ENCODE assay signal across 15 cellular contexts in genomic region chr15:35307026-35307425, GRCh38.
A peak's percentile ranks its signal among the peaks of the same experiment; 100 is the strongest.
DNase-seq lines count a peak whose midpoint lies in the region; ATAC-seq, FAIRE-seq and TF ChIP-seq lines count a peak whose summit lies in the region.
"Had no signal": no experiment of that assay in that cellular context is flagged by ENCODE, and none has a peak within 500 bp of the region (broad histone marks: within the 10 kb centered on the region; RNA-seq: fewer than 3 reads in every experiment).

No MANE protein-coding gene starts in this region.

- WGBS in K562 (ENCODE audit: insufficient coverage, low coverage, missing lambda C conversion rate) = 46% methylated on average over 1 of the region's 1 CpG
- WGBS in sigmoid colon, 2 donors = 10 to 58% methylated on average over 1 of the region's 1 CpG

- TF ChIP-seq POLR2A in HCT116 (IDR thresholded peaks at IDR 0.05; ENCODE audit: borderline replicate concordance, extremely low read depth, insufficient read depth, insufficient read length) = no peak
- TF ChIP-seq POLR2A in K562 (conservative IDR thresholded peaks at IDR 0.05) = no peak
- TF ChIP-seq POLR2A in sigmoid colon (IDR thresholded peaks at IDR 0.05) = no peak

- peaks cover 19 to 28% of the 10 kb centered on the region in 2 experiments for H3K4me1 ChIP-seq in HCT116 (ENCODE audit: control insufficient read depth in 1 of 2, insufficient read depth in 2 of 2, low read length in 2 of 2)
- peaks cover 0 to 25% of the 10 kb centered on the region in 2 experiments; a peak in 3 of 5 replicates for H3K4me1 ChIP-seq in K562 (replicated peaks in 1 of 2; ENCODE audit: control insufficient read depth in 2 of 2, insufficient read depth in 2 of 2, low read length in 2 of 2)
- H3K4me1 ChIP-seq in keratinocyte (ENCODE audit: control insufficient read depth, extremely low read depth, insufficient read depth, low read length) = peaks cover 27% of the 10 kb centered on the region
- H3K4me1 ChIP-seq in sigmoid colon = peaks cover 0 to 78% (median 62%) of the 10 kb centered on the region in 4 donors

- no peak for FAIRE-seq in K562 (lab: Jason Lieb, UNC)
- no peak for FAIRE-seq in keratinocyte (lab: Jason Lieb, UNC)
- FAIRE-seq: RCC 7860 had no signal

- no peaks in the 10 kb centered on the region for H3K36me3 ChIP-seq in HCT116 (ENCODE audit: control insufficient read depth in 1 of 2, insufficient read depth in 2 of 2, low read length in 2 of 2)
- no peaks in the 10 kb centered on the region for H3K36me3 ChIP-seq in K562 (ENCODE audit: control insufficient read depth, insufficient read depth, low read length)
- no peaks in the 10 kb centered on the region for H3K36me3 ChIP-seq in keratinocyte (ENCODE audit: control insufficient read depth in 2 of 2, extremely low read depth in 1 of 2, insufficient read depth in 2 of 2, low read length in 2 of 2)
- no peaks in the 10 kb centered on the region for H3K36me3 ChIP-seq in sigmoid colon
- H3K36me3 ChIP-seq: upper lobe of right lung had no signal

- TF ChIP-seq CTCF in HCT116 (IDR thresholded peaks at IDR 0.05 in 2 of 3, conservative IDR thresholded peaks at IDR 0.05 in 1 of 3; ENCODE audit: borderline replicate concordance in 1 of 3, insufficient read depth in 1 of 3, low read depth in 2 of 3, low read length in 2 of 3) = no peak
- TF ChIP-seq CTCF in K562 (IDR thresholded peaks at IDR 0.05 in 2 of 3, conservative IDR thresholded peaks at IDR 0.05 in 1 of 3; ENCODE audit: insufficient read depth in 2 of 3, low read depth in 1 of 3, low read length in 3 of 3) = no peak
- no peak for TF ChIP-seq CTCF in keratinocyte (optimal IDR thresholded peaks at IDR 0.05 in 1 of 3, IDR thresholded peaks at IDR 0.05 in 1 of 3, conservative IDR thresholded peaks at IDR 0.05 in 1 of 3; ENCODE audit: extremely low read depth in 1 of 3, insufficient read depth in 2 of 3, low read length in 3 of 3)
- no peak for TF ChIP-seq CTCF in sigmoid colon (IDR thresholded peaks at IDR 0.05)

- TF ChIP-seq RAD21 in HCT116 (IDR thresholded peaks at IDR 0.05; ENCODE audit: low read depth) = no peak
- no peak for TF ChIP-seq RAD21 in K562 (CRISPR knock-in tag; conservative IDR thresholded peaks at IDR 0.05 in 1 of 2, IDR thresholded peaks at IDR 0.05 in 1 of 2)

- H3K9me1 ChIP-seq in K562 (ENCODE audit: control insufficient read depth, insufficient read depth, low read length) = no peaks in the 10 kb centered on the region
- H3K9me1 ChIP-seq in keratinocyte (ENCODE audit: control insufficient read depth, extremely low read depth, insufficient read depth, low read length) = no peaks in the 10 kb centered on the region

- H3K4me2 ChIP-seq in HCT116 (ENCODE audit: low read length) = 0 out of 2 replicates have a peak overlapping the region, but pooled peaks have one; percentile 37
- peak overlapping the region; percentile 63; the same call in 1 of the 2 replicates for H3K4me2 ChIP-seq in K562 (ENCODE audit: insufficient read depth, low read length)
- peak overlapping the region; percentile 66 for H3K4me2 ChIP-seq in keratinocyte (ENCODE audit: control insufficient read depth, extremely low read depth, insufficient read depth, low read depth, low read length)

- intact Hi-C loops in HCT116 (cut with micrococcal nuclease) = no loop called here
- intact Hi-C loops in K562 (cut with micrococcal nuclease) = no loop called here
- intact Hi-C loops in sigmoid colon (cut with DNase I) = loop anchor here (10.0 kb wide), 1 partner anchor 238 kb away; the partner anchor contains the start of gene DPH6

- ATAC-seq in HCT116 (no peak), K562 (peak; percentile 40; the same call in 2 of the 3 replicates), HG03457 (IDR thresholded peaks at IDR 0.05; ENCODE audit: unreplicated experiment) (no peak), HG03571 (IDR thresholded peaks at IDR 0.05; ENCODE audit: unreplicated experiment) (no peak)
- ATAC-seq: naive thymus-derived CD4-positive, alpha-beta T cell had no signal

- H3K79me2 ChIP-seq in HCT116 (ENCODE audit: insufficient read depth, low read length) (no peaks in the 10 kb centered on the region), K562 (ENCODE audit: control insufficient read depth, insufficient read depth, low read length) (no peaks in the 10 kb centered on the region), keratinocyte (ENCODE audit: control insufficient read depth, insufficient read depth, low read length) (no peaks in the 10 kb centered on the region)

- CTCF ChIA-PET in HCT116 (lab: Charles Lee) (no interaction called here), K562 (lab: Yijun Ruan, JAX; ENCODE audit: low intra/inter-chr PET ratio) (no interaction called here)

- TF ChIP-seq EP300 in K562 (IDR thresholded peaks at IDR 0.05; ENCODE audit: low read length) (no peak), sigmoid colon (IDR thresholded peaks at IDR 0.05) (no peak)

- H3K27me3 ChIP-seq in HCT116 (ENCODE audit: insufficient read depth, low read length) (no peaks in the 10 kb centered on the region), K562 (ENCODE audit: control insufficient read depth in 2 of 2, insufficient read depth in 2 of 2, low read length in 2 of 2) (no peaks in the 10 kb centered on the region), keratinocyte (ENCODE audit: control insufficient read depth, extremely low read depth, insufficient read depth, low read length) (no peaks in the 10 kb centered on the region), sigmoid colon (no peaks in the 10 kb centered on the region)
- H3K27me3 ChIP-seq: upper lobe of right lung had no signal

- H3K9ac ChIP-seq in HCT116 (ENCODE audit: low read length) (no peak overlapping the region), K562 (ENCODE audit: insufficient read depth in 1 of 2, low read depth in 2 of 2, low read length in 2 of 2) (peak overlapping the region in 1 of 2 experiments; percentile 47; a peak in 1 of 4 replicates), keratinocyte (ENCODE audit: control insufficient read depth, extremely low read depth, insufficient read depth, low read length) (peak overlapping the region; percentile 8)

- POLR2A ChIA-PET in HCT116 (lab: Charles Lee) = no interaction called here
- POLR2A ChIA-PET in K562 (lab: Yijun Ruan, JAX) = no interaction called here

- H2AFZ ChIP-seq in HCT116 (ENCODE audit: low read depth, low read length, poor library complexity, severe bottlenecking) (peak overlapping the region; percentile 41), K562 (ENCODE audit: low read depth, low read length) (peak overlapping the region; percentile 88), keratinocyte (ENCODE audit: control insufficient read depth, low read length) (peak overlapping the region; percentile 93)

- H3K9me3 ChIP-seq in HCT116 (ENCODE audit: control insufficient read depth in 1 of 2, insufficient read depth in 1 of 2, low read depth in 1 of 2, low read length in 2 of 2) (no peaks in the 10 kb centered on the region), K562 (replicated peaks; ENCODE audit: control insufficient read depth, insufficient read depth, low read depth, low read length) (no peaks in the 10 kb centered on the region), keratinocyte (ENCODE audit: control insufficient read depth, low read depth, low read length) (no peaks in the 10 kb centered on the region), sigmoid colon (no peaks in the 10 kb centered on the region)
- H3K9me3 ChIP-seq: upper lobe of right lung had no signal

- no peak overlapping the region for H3K27ac ChIP-seq in HCT116 (ENCODE audit: low read depth, low read length)
- H3K27ac ChIP-seq in K562 (ENCODE audit: extremely low read depth, low read depth, low read length) = peak overlapping the region; percentile 76
- H3K27ac ChIP-seq in keratinocyte (ENCODE audit: control insufficient read depth, insufficient read depth, low read length) = peak overlapping the region; percentile 69
- H3K27ac ChIP-seq in sigmoid colon = peak overlapping the region; percentile 55 to 77 (median 66)
- H3K27ac ChIP-seq: upper lobe of right lung had no signal

- H4K20me1 ChIP-seq in HCT116 (ENCODE audit: insufficient read depth) (no peaks in the 10 kb centered on the region), K562 (replicated peaks; ENCODE audit: control insufficient read depth, insufficient read depth, low read length) (no peaks in the 10 kb centered on the region), keratinocyte (ENCODE audit: control insufficient read depth, extremely low read depth, insufficient read depth, low read length) (no peaks in the 10 kb centered on the region)

- H3K9me2 ChIP-seq in HCT116 (ENCODE audit: insufficient read depth) = no peaks in the 10 kb centered on the region

- in situ Hi-C loops in K562 (cut with MboI) = no loop called here

- BruUV-seq in HCT116 (replicated peaks; lab: Mats Ljungman, UMichigan) (no TSS peak), K562 (replicated peaks; lab: Mats Ljungman, UMichigan) (no TSS peak)

- DNase-seq in HCT116 (ENCODE audit: low read depth, low spot score) (no peak), K562 (ENCODE audit: extremely low read depth in 1 of 4, low spot score in 3 of 4) (no peak), keratinocyte (ENCODE audit: low read depth, low spot score) (no peak), sigmoid colon (no peak), NOMO-1 treated with DMSO at 0.1 percent for 48 hours (lab: John Stamatoyannopoulos, UW; ENCODE audit: unreplicated experiment) (no peak), NCI-H774 (lab: John Stamatoyannopoulos, UW) (no peak)
- DNase-seq: activated CD4-positive, alpha-beta T cell treated with anti-CD3 and anti-CD28 coated beads, Interleukin-2, amount 10 ng/mL, durations not matched to agents 24 days and 14 days; activated T-cell treated with anti-CD3 and anti-CD28 coated beads, Interleukin-2, amount 50 U/mL, for 24 hours; naive thymus-derived CD4-positive, alpha-beta T cell; NCI-H1048; NCI-H345; upper lobe of right lung had no signal

- dilution Hi-C loops in keratinocyte (cut with MboI; ENCODE audit: extremely low pct_ligation_motif_present, low sequenced_read_pairs) = no loop called here

- no peak overlapping the region for H3K4me3 ChIP-seq in HCT116 (replicated peaks in 1 of 2; ENCODE audit: low read depth in 1 of 2, low read length in 2 of 2)
- no peak overlapping the region for H3K4me3 ChIP-seq in K562
- H3K4me3 ChIP-seq in keratinocyte (ENCODE audit: control insufficient read depth in 2 of 3, extremely low read depth in 1 of 3, insufficient read depth in 2 of 3, low read depth in 1 of 3, low read length in 3 of 3) = peak overlapping the region in 1 of 3 experiments; percentile 9
- H3K4me3 ChIP-seq in sigmoid colon = no peak overlapping the region
- H3K4me3 ChIP-seq: upper lobe of right lung had no signal

- RAD21 ChIA-PET in HCT116 (lab: Charles Lee; ENCODE audit: low non-redundant PET in 1 of 2, low total read pairs in 2 of 2, uncharacterized antibody in 2 of 2, unreplicated experiment in 2 of 2) = no interaction called here

TF ChIP-seq in HCT116, 20 proteins besides CTCF, POLR2A, EP300 and RAD21:
- TF ChIP-seq ZNF274 (IDR thresholded peaks at IDR 0.05; ENCODE audit: low read depth, low read length) = no peak
- no peak for TF ChIP-seq POLR2AphosphoS5 (IDR thresholded peaks at IDR 0.05; ENCODE audit: low read depth, low read length)

TF ChIP-seq in K562, 482 proteins besides CTCF, POLR2A, EP300 and RAD21 (continues in another document):
- TF ChIP-seq SOX6 (IDR thresholded peaks at IDR 0.05) (no peak), PYGO2 (tag; IDR thresholded peaks at IDR 0.05) (no peak), HDGF (IDR thresholded peaks at IDR 0.05) (no peak), SP2 (IDR thresholded peaks at IDR 0.05; ENCODE audit: extremely low read depth, low read depth, low read length, poor library complexity, severe bottlenecking) (no peak), FOXJ3 (CRISPR knock-in tag; IDR thresholded peaks at IDR 0.05) (no peak)

Comparison
In these comparisons a context has a peak if more than half of its experiments do, and no peak if none do; other contexts are left out.
1. H2AFZ ChIP-seq: peak in every context shown above with its lines; median percentile 93 in keratinocyte; 88 in K562; 41 in HCT116.